ENCODE assay signal across 14 cellular contexts in genomic region chr9:133979921-133980863, GRCh38. TPM values are rescaled to one million over a fixed set of nuclear protein-coding genes. Genes with fewer than 3 reads are reported as not detected.
A peak's percentile ranks its signal among the peaks of the same experiment; 100 is the strongest.
DNase-seq lines count a peak whose midpoint lies in the region; ATAC-seq, FAIRE-seq and TF ChIP-seq lines count a peak whose summit lies in the region.
"Had no signal": no experiment of that assay in that cellular context is flagged by ENCODE, and none has a peak within 500 bp of the region (broad histone marks: within the 10 kb centered on the region; RNA-seq: fewer than 3 reads in every experiment).

No MANE protein-coding gene starts in this region.

- H3K4me1 ChIP-seq in pancreas = peaks cover 59 to 76% (median 66%) of the 10 kb centered on the region in 3 donors

- H3K4me3 Mint-ChIP-seq in endothelial cell (ENCODE audit: unreplicated experiment) = no peak overlapping the region
- H3K4me3 Mint-ChIP-seq: activated CD4-positive, alpha-beta T cell treated with anti-CD3 and anti-CD28 coated beads for 36 hours had no signal

- DNase-seq in GM13977 (ENCODE audit: low spot score) = peak; percentile 48
- peak; percentile 80 for DNase-seq in NCI-H1694 (lab: John Stamatoyannopoulos, UW)
- DNase-seq in endothelial cell (ENCODE audit: low spot score) = no peak
- peak; percentile 73 to 91 (median 79) for DNase-seq in pancreas
- no peak for DNase-seq in C1 segment of cervical spinal cord (lab: John Stamatoyannopoulos, UW)
- DNase-seq in dermis blood vessel endothelial cell = no peak
- DNase-seq: activated CD4-positive, alpha-beta T cell treated with anti-CD3 and anti-CD28 coated beads for 36 hours; COR-L47; NCI-H1105 treated with DMSO at 0.1 percent for 48 hours had no signal

- peaks cover 21% of the 10 kb centered on the region for H3K4me1 Mint-ChIP-seq in endothelial cell (ENCODE audit: unreplicated experiment)
- H3K4me1 Mint-ChIP-seq: activated CD4-positive, alpha-beta T cell treated with anti-CD3 and anti-CD28 coated beads for 36 hours had no signal

- peak overlapping the region; percentile 75 to 90 (median 78) for H3K27ac ChIP-seq in pancreas
- H3K27ac ChIP-seq: HL-60 had no signal

- peak overlapping the region in 2 of 4 donors; percentile 2 to 27 for H3K4me3 ChIP-seq in pancreas

- no peak for FAIRE-seq in pancreas (lab: Jason Lieb, UNC)
- FAIRE-seq: H1, islet of Langerhans had no signal

- peak overlapping the region; percentile 80 for H3K27ac Mint-ChIP-seq in endothelial cell (ENCODE audit: unreplicated experiment)
- H3K27ac Mint-ChIP-seq: activated CD4-positive, alpha-beta T cell treated with anti-CD3 and anti-CD28 coated beads for 36 hours had no signal

- peak; percentile 48 to 63 (median 62) for ATAC-seq in pancreas
- no peak for ATAC-seq in GM21423 (IDR thresholded peaks at IDR 0.05; ENCODE audit: unreplicated experiment)
- ATAC-seq in HG02938 (IDR thresholded peaks at IDR 0.05; ENCODE audit: unreplicated experiment) = no peak
- ATAC-seq: activated CD4-positive, alpha-beta T cell treated with anti-CD3 and anti-CD28 coated beads for 36 hours had no signal

- intact Hi-C loops in pancreas (cut with DNase I) = no loop called here

- no peaks in the 10 kb centered on the region for H3K9me3 ChIP-seq in pancreas

- in situ Hi-C loops in GM13977 (cut with MboI; ENCODE audit: low pct_unique_long_range_greater_than_20kb, low sequenced_read_pairs, unreplicated experiment) = no loop called here

- no peaks in the 10 kb centered on the region for H3K9me3 Mint-ChIP-seq in endothelial cell (ENCODE audit: unreplicated experiment)

- WGBS in pancreas, 2 donors = 24 to 30% methylated on average over 22 of the region's 22 CpGs

- no peaks in the 10 kb centered on the region for H3K27me3 ChIP-seq in pancreas

- TF ChIP-seq CTCF in GM13977 (IDR thresholded peaks at IDR 0.05; ENCODE audit: extremely low read depth, insufficient read depth, missing control alignments) (no peak), endothelial cell (IDR thresholded peaks at IDR 0.05; ENCODE audit: unreplicated experiment) (no peak), pancreas (IDR thresholded peaks at IDR 0.05) (no peak)

- H3K27me3 Mint-ChIP-seq in endothelial cell (ENCODE audit: unreplicated experiment) = peaks cover 2% of the 10 kb centered on the region
- H3K27me3 Mint-ChIP-seq: activated CD4-positive, alpha-beta T cell treated with anti-CD3 and anti-CD28 coated beads for 36 hours had no signal

- no peaks in the 10 kb centered on the region for H3K36me3 ChIP-seq in pancreas

- H3K36me3 Mint-ChIP-seq in endothelial cell (ENCODE audit: low read depth, unreplicated experiment) = no peaks in the 10 kb centered on the region

RNA-seq across cellular contexts. Expression of gene VAV2, which starts 11.9 kb away (rescaled TPM):
- total RNA-seq in endothelial cell (ENCODE audit: unreplicated experiment) = 27.2 TPM
- total RNA-seq in pancreas = 10 to 100 TPM; 25.7 to 41.0 (median 34.4) TPM
- polyA plus RNA-seq in pancreas = 10 to 100 TPM; 20.5 to 35.1 TPM
- 19.6 and 22.7 TPM in 2 replicates for total RNA-seq in dermis blood vessel endothelial cell

RNA-seq across cellular contexts. Expression of gene BRD3OS, which starts 45.1 kb away (rescaled TPM):
- total RNA-seq in endothelial cell (ENCODE audit: unreplicated experiment) (11.4 TPM), pancreas (10 to 100 TPM in 1 of 6 donors, 1 to 10 TPM in 5; 6.0 to 12.5 (median 7.3) TPM), dermis blood vessel endothelial cell (5.4 and 15.8 TPM in 2 replicates)
- 1 to 10 TPM; 4.8 to 9.8 TPM for polyA plus RNA-seq in pancreas

Comparison
In these comparisons a context has a peak if more than half of its experiments do, and no peak if none do; other contexts are left out.
1. DNase-seq: peak in GM13977 (single experiment), NCI-H1694 (single experiment) and pancreas (6 of 6); none in endothelial cell (single experiment), C1 segment of cervical spinal cord (0 of 14) and dermis blood vessel endothelial cell (single experiment).
2. ATAC-seq: peak in pancreas (4 of 4); none in GM21423 (single experiment) and HG02938 (single experiment).